1 cellular context compared by ENCODE assay signal in genomic region chr7:152437157-152437575, GRCh38.
TF ChIP-seq lines count a peak whose summit lies in the region.
"Not testable (repeated sequence)": the region's sequence is repeated elsewhere in the genome, so short reads cannot be mapped to it uniquely, and the experiment has no call there.

No MANE protein-coding gene starts in this region.

TF ChIP-seq in HepG2, 621 proteins besides CTCF, POLR2A, EP300 and RAD21:
- TF ChIP-seq PLSCR1 (CRISPR knock-in tag; IDR thresholded peaks at IDR 0.05; ENCODE audit: borderline replicate concordance) (peak; percentile 21; the same call in 1 of the 2 replicates), CBX2 (IDR thresholded peaks at IDR 0.05; ENCODE audit: low read depth, low read length) (0 out of 2 replicates have a peak, but pooled peaks have one; percentile 67), KMT2B (CRISPR knock-in tag; IDR thresholded peaks at IDR 0.05) (0 out of 2 replicates have a peak, but pooled peaks have one; percentile 10)
- TF ChIP-seq CBX2 (CRISPR knock-in tag; IDR thresholded peaks at IDR 0.05; ENCODE audit: low read depth): not testable (repeated sequence)
